In the genomic region with DNA sequence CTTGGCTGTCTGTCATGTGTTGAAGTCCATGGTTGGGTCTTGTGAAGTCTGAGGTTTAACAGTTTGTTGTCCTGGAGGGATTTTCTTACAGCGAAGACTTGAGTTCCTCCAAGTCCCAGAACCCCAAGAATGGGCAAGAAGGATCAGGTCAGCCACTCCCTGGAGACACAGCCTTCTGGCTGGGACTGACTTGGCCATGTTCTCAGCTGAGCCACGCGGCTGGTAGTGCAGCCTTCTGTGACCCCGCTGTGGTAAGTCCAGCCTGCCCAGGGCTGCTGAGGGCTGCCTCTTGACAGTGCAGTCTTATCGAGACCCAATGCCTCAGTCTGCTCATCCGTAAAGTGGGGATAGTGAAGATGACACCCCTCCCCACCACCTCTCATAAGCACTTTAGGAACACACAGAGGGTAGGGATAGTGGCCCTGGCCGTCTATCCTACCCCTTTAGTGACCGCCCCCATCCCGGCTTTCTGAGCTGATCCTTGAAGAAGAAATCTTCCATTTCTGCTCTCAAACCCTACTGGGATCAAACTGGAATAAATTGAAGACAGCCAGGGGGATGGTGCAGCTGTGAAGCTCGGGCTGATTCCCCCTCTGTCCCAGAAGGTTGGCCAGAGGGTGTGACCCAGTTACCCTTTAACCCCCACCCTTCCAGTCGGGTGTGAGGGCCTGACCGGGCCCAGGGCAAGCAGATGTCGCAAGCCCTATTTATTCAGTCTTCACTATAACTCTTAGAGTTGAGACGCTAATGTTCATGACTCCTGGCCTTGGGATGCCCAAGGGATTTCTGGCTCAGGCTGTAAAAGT, we compare ENCODE assay signal across 22 cellular contexts. TPM values are rescaled to one million over a fixed set of nuclear protein-coding genes. Genes with fewer than 3 reads are reported as not detected.
DNase-seq lines count a peak whose midpoint lies in the region; ATAC-seq and TF ChIP-seq lines count a peak whose summit lies in the region.
"Had no signal": no experiment of that assay in that cellular context is flagged by ENCODE, and none has a peak within 500 bp of the region (broad histone marks: within the 10 kb centered on the region; RNA-seq: fewer than 3 reads in every experiment).

No MANE protein-coding gene starts in this region.

- no peak overlapping the region for H3K56ac ChIP-seq in H9 (ENCODE audit: insufficient read length, low read depth, low read length)

- no peak overlapping the region for H3K4me3 ChIP-seq in BLaER1 treated with 17β-estradiol and CSF1 and Interleukin-3, amounts not matched to agents 10 nM and 100 nM
- H3K4me3 ChIP-seq in OCI-LY7 (ENCODE audit: low read depth, low read length, poor library complexity, severe bottlenecking) = no peak overlapping the region
- H3K4me3 ChIP-seq: GM23248 had no signal

- H3K23me2 ChIP-seq in H9 (ENCODE audit: insufficient read length, low read depth, low read length, poor library complexity, severe bottlenecking) = no peaks in the 10 kb centered on the region

- H3K27me3 Mint-ChIP-seq in H9 (ENCODE audit: low read depth) (peaks cover 17% of the 10 kb centered on the region), endothelial cell (ENCODE audit: unreplicated experiment) (peaks cover 7% of the 10 kb centered on the region), nephron progenitor cell (ENCODE audit: low read depth, poor library complexity) (peaks cover 9% of the 10 kb centered on the region)

- DNase-seq in H9 = no peak
- DNase-seq in endothelial cell (ENCODE audit: low spot score) = no peak
- DNase-seq in nephron progenitor cell = no peak
- DNase-seq in COLO668 (lab: John Stamatoyannopoulos, UW; ENCODE audit: unreplicated experiment) = no peak
- DNase-seq in left colon = no peak
- no peak for DNase-seq in OCI-LY7 (ENCODE audit: low spot score)
- DNase-seq: CD4-positive, alpha-beta memory T cell; GM23248; HCEC 1CT; MV-4-11; NCI-H1694; NCI-H2081; NCI-H2171 treated with DMSO at 0.1 percent for 48 hours; NCI-H524 treated with DMSO at 0.1 percent for 48 hours; NCI-H82; PC-3; SHP77 had no signal

- H3K27ac ChIP-seq in BLaER1 treated with 17β-estradiol and CSF1 and Interleukin-3, amounts not matched to agents 10 nM and 100 nM = peak overlapping the region in 4 of 11 experiments; percentile 6 to 57 (median 33); a peak in 5 of 22 replicates
- H3K27ac ChIP-seq in H9 (ENCODE audit: insufficient read length, low read depth, low read length) (no peak overlapping the region), OCI-LY7 (ENCODE audit: low read depth, low read length, poor library complexity, severe bottlenecking) (no peak overlapping the region)
- H3K27ac ChIP-seq: GM23248 had no signal

- no peak overlapping the region for H2BK20ac ChIP-seq in H9 (ENCODE audit: low read depth, low read length, poor library complexity, severe bottlenecking)

- no peak overlapping the region for H4K8ac ChIP-seq in H9 (replicated peaks; ENCODE audit: insufficient read length, low read depth, low read length)

- no peak overlapping the region for H3K23ac ChIP-seq in H9 (ENCODE audit: insufficient read length, low read depth, low read length)

- WGBS in H9 (ENCODE audit: extremely low coverage, insufficient read length, low lambda C conversion rate) = no CpG with 5 or more reads among the region's 14 CpGs

- H3K79me1 ChIP-seq in H9 (ENCODE audit: insufficient read depth, low read depth, low read length, poor library complexity, severe bottlenecking) = no peaks in the 10 kb centered on the region

- H3K9me3 ChIP-seq in BLaER1 treated with 17β-estradiol and CSF1 and Interleukin-3, amounts not matched to agents 10 nM and 100 nM (replicated peaks in 1 of 11) = no peaks in the 10 kb centered on the region
- H3K9me3 ChIP-seq in H9 (ENCODE audit: control insufficient read depth, low read depth, low read length) (no peaks in the 10 kb centered on the region), OCI-LY7 (ENCODE audit: low read length) (no peaks in the 10 kb centered on the region)

- H3K4me2 ChIP-seq in BLaER1 treated with 17β-estradiol and CSF1 and Interleukin-3, amounts not matched to agents 10 nM and 100 nM = peak overlapping the region in 6 of 11 experiments; percentile 6 to 90 (median 35); a peak in 9 of 22 replicates
- H3K4me2 ChIP-seq in H9 (ENCODE audit: insufficient read depth, insufficient read length, low read length) (no peak overlapping the region), OCI-LY7 (ENCODE audit: low read length) (no peak overlapping the region)

- H2AFZ ChIP-seq in H9 (ENCODE audit: low read length) = no peak overlapping the region
- no peak overlapping the region for H2AFZ ChIP-seq in OCI-LY7 (ENCODE audit: low read length)
- H2AFZ ChIP-seq: GM23248 had no signal

- no peak overlapping the region for H3K18ac ChIP-seq in H9 (ENCODE audit: insufficient read length, low read depth, low read length)

- H3K36me3 ChIP-seq in BLaER1 treated with 17β-estradiol and CSF1 and Interleukin-3, amounts not matched to agents 10 nM and 100 nM = peaks cover 0 to 67% (median 46%) of the 10 kb centered on the region in 11 experiments; a peak in 16 of 22 replicates
- no peaks in the 10 kb centered on the region for H3K36me3 ChIP-seq in OCI-LY7 (ENCODE audit: insufficient read depth, low read length)

- no TSS peak for BruUV-seq in OCI-LY7 (replicated peaks; lab: Mats Ljungman, UMichigan)

- no peak overlapping the region for H3T11ph ChIP-seq in H9 (ENCODE audit: low read length)

- intact Hi-C loops in left colon (cut with DNase I, micrococcal nuclease) (no loop called here), OCI-LY7 (cut with micrococcal nuclease; ENCODE audit: unreplicated experiment) (no loop called here)

- H2BK12ac ChIP-seq in H9 (ENCODE audit: insufficient read length, low read depth, low read length) = no peak overlapping the region

- H2AK5ac ChIP-seq in H9 (ENCODE audit: insufficient read length, low read length) = no peak overlapping the region

- H3K27me3 ChIP-seq in BLaER1 treated with 17β-estradiol and CSF1 and Interleukin-3, amounts not matched to agents 10 nM and 100 nM = no peaks in the 10 kb centered on the region
- H3K27me3 ChIP-seq in H9 (ENCODE audit: insufficient read depth, low read length) = no peaks in the 10 kb centered on the region

- H2BK5ac ChIP-seq in H9 (ENCODE audit: insufficient read length, low read length) = no peak overlapping the region

- H3K4me3 Mint-ChIP-seq in H9 = no peak overlapping the region
- H3K4me3 Mint-ChIP-seq in endothelial cell (ENCODE audit: unreplicated experiment) = peak overlapping the region; percentile 8
- no peak overlapping the region for H3K4me3 Mint-ChIP-seq in nephron progenitor cell
- H3K4me3 Mint-ChIP-seq: CD4-positive, alpha-beta memory T cell; IgD-negative memory B cell had no signal

- H3K4me1 Mint-ChIP-seq in H9 = peaks cover 5 to 8% of the 10 kb centered on the region in 2 experiments; a peak in 1 of 4 replicates
- H3K4me1 Mint-ChIP-seq in endothelial cell (ENCODE audit: unreplicated experiment) = peaks cover 14% of the 10 kb centered on the region
- peaks cover 19% of the 10 kb centered on the region for H3K4me1 Mint-ChIP-seq in nephron progenitor cell
- H3K4me1 Mint-ChIP-seq: CD4-positive, alpha-beta memory T cell had no signal

- no peak overlapping the region for H3K4ac ChIP-seq in H9 (ENCODE audit: low read depth, low read length)

- no peaks in the 10 kb centered on the region for H3K9me2 ChIP-seq in OCI-LY7 (ENCODE audit: insufficient read depth, low read length)

- TF ChIP-seq CTCF in H9 (conservative IDR thresholded peaks at IDR 0.05) (no peak), endothelial cell (IDR thresholded peaks at IDR 0.05; ENCODE audit: unreplicated experiment) (no peak), nephron progenitor cell (IDR thresholded peaks at IDR 0.05) (no peak), OCI-LY7 (conservative IDR thresholded peaks at IDR 0.05; ENCODE audit: low read length) (no peak)

- ATAC-seq in HG03095 (IDR thresholded peaks at IDR 0.05; ENCODE audit: unreplicated experiment) (no peak), left colon (no peak)
- ATAC-seq: PC-3 had no signal

- no peak overlapping the region for H2BK15ac ChIP-seq in H9 (ENCODE audit: low read depth, low read length)

- H4K20me1 ChIP-seq in BLaER1 treated with 17β-estradiol and CSF1 and Interleukin-3, amounts not matched to agents 10 nM and 100 nM = peaks cover 0 to 46% (median 0%) of the 10 kb centered on the region in 11 experiments; a peak in 2 of 22 replicates
- H4K20me1 ChIP-seq in H9 (ENCODE audit: control insufficient read depth, insufficient read depth, insufficient read length) (no peaks in the 10 kb centered on the region), OCI-LY7 (ENCODE audit: insufficient read depth, low read length) (no peaks in the 10 kb centered on the region)

- CTCF ChIA-PET in OCI-LY7 (lab: Charles Lee; ENCODE audit: unreplicated experiment) = no interaction called here

- POLR2A ChIA-PET in OCI-LY7 (lab: Charles Lee) = no interaction called here

- H3K4me1 ChIP-seq in BLaER1 treated with 17β-estradiol and CSF1 and Interleukin-3, amounts not matched to agents 10 nM and 100 nM = peaks cover 0 to 98% (median 57%) of the 10 kb centered on the region in 10 experiments; a peak in 17 of 20 replicates
- H3K4me1 ChIP-seq in H9 (ENCODE audit: insufficient read depth, low read length) = no peaks in the 10 kb centered on the region
- H3K4me1 ChIP-seq in OCI-LY7 (ENCODE audit: insufficient read depth, low read length, poor library complexity, severe bottlenecking) = no peaks in the 10 kb centered on the region

- H4K91ac ChIP-seq in H9 (ENCODE audit: insufficient read length, low read depth, low read length) = no peak overlapping the region

- no peak overlapping the region for H4K5ac ChIP-seq in H9 (ENCODE audit: insufficient read length, low read depth, low read length)

- H3K27ac Mint-ChIP-seq in H9 (peak overlapping the region in 2 of 3 experiments; percentile 12 to 32; a peak in 2 of 7 replicates), endothelial cell (ENCODE audit: unreplicated experiment) (no peak overlapping the region), nephron progenitor cell (peak overlapping the region; percentile 52)
- H3K27ac Mint-ChIP-seq: CD4-positive, alpha-beta memory T cell; IgD-negative memory B cell had no signal

- no peak overlapping the region for H3K14ac ChIP-seq in H9 (ENCODE audit: insufficient read depth, low read length)

- no peaks in the 10 kb centered on the region for H3K79me2 ChIP-seq in H9 (ENCODE audit: insufficient read depth, low read length)
- H3K79me2 ChIP-seq in OCI-LY7 (ENCODE audit: insufficient read depth, low read depth, low read length) = no peaks in the 10 kb centered on the region

- H3K36me3 Mint-ChIP-seq in H9 (ENCODE audit: insufficient read depth in 1 of 3, low read depth in 3 of 3) = peaks cover 2 to 10% (median 6%) of the 10 kb centered on the region in 3 experiments; a peak in 5 of 7 replicates
- H3K36me3 Mint-ChIP-seq in endothelial cell (ENCODE audit: low read depth, unreplicated experiment) = peaks cover 28% of the 10 kb centered on the region
- peaks cover 7% of the 10 kb centered on the region for H3K36me3 Mint-ChIP-seq in nephron progenitor cell (ENCODE audit: low read depth)
- H3K36me3 Mint-ChIP-seq: CD4-positive, alpha-beta memory T cell; IgD-negative memory B cell had no signal

- no peak overlapping the region for H2BK120ac ChIP-seq in H9 (ENCODE audit: low read depth, low read length, poor library complexity, severe bottlenecking)

- H3K9me3 Mint-ChIP-seq in H9 (no peaks in the 10 kb centered on the region), endothelial cell (ENCODE audit: unreplicated experiment) (no peaks in the 10 kb centered on the region), nephron progenitor cell (no peaks in the 10 kb centered on the region)
- H3K9me3 Mint-ChIP-seq: CD4-positive, alpha-beta memory T cell; IgD-negative memory B cell had no signal

- peak overlapping the region in 1 of 11 experiments; percentile 20; a peak in 1 of 22 replicates for H3K9ac ChIP-seq in BLaER1 treated with 17β-estradiol and CSF1 and Interleukin-3, amounts not matched to agents 10 nM and 100 nM
- no peak overlapping the region for H3K9ac ChIP-seq in H9 (ENCODE audit: extremely low read depth, insufficient read length, low read length)
- H3K9ac ChIP-seq: GM23248 had no signal

RNA-seq across cellular contexts. Expression of a gene that starts 43.5 kb away (rescaled TPM):
- total RNA-seq in H9 (2021) (5.8 and 6.0 TPM in 2 replicates), endothelial cell (ENCODE audit: unreplicated experiment) (132 TPM), left colon (10 to 100 TPM in 1 of 2 donors, 1 to 10 TPM in 1; 7.4 to 13.3 TPM), OCI-LY7 (2022) (not detected in 2 replicates)
- total RNA-seq in OCI-LY7 (2014; rRNA removed; shearing (Covaris generic)) = not detected in 2 replicates

RNA-seq across cellular contexts. Expression of a gene that starts 55.2 kb away (rescaled TPM):
- 0.59 and 0.63 TPM in 2 replicates for total RNA-seq in H9 (2021)
- not detected for total RNA-seq in endothelial cell (ENCODE audit: unreplicated experiment)
- not detected for total RNA-seq in left colon
- not detected in 2 replicates for total RNA-seq in OCI-LY7 (2014; rRNA removed; shearing (Covaris generic))
- not detected in 2 replicates for total RNA-seq in OCI-LY7 (2022)
- total RNA-seq: CD4-positive, alpha-beta memory T cell; G401; GM23248; PC-3; RPMI7951 had no signal

Comparison
In these comparisons a context has a peak if more than half of its experiments do, and no peak if none do; other contexts are left out.
1. H3K4me2 ChIP-seq: peak in BLaER1 treated with 17β-estradiol and CSF1 and Interleukin-3, amounts not matched to agents 10 nM and 100 nM (6 of 11); none in H9 (single experiment) and OCI-LY7 (single experiment).